Comparison of ENCODE assay signal across 9 cellular contexts in genomic region chr17:48546187-48546923, GRCh38. TPM values are rescaled to one million over a fixed set of nuclear protein-coding genes. Genes with fewer than 3 reads are reported as not detected.
DNase-seq lines count a peak whose midpoint lies in the region; ATAC-seq and TF ChIP-seq lines count a peak whose summit lies in the region.
"Had no signal": no experiment of that assay in that cellular context is flagged by ENCODE, and none has a peak within 500 bp of the region (broad histone marks: within the 10 kb centered on the region; RNA-seq: fewer than 3 reads in every experiment).

No MANE protein-coding gene starts in this region.

- TF ChIP-seq CTCF in OCI-LY3 (IDR thresholded peaks at IDR 0.05; ENCODE audit: low read depth, low read length), result no peak
- no peak for TF ChIP-seq CTCF in PC-3 (conservative IDR thresholded peaks at IDR 0.05; ENCODE audit: low read depth, low read length)

- no peak overlapping the region for H3K4me2 ChIP-seq in OCI-LY3 (ENCODE audit: low read length)
- H3K4me2 ChIP-seq in PC-3 (ENCODE audit: low read length), result no peak overlapping the region

- H2AFZ ChIP-seq in OCI-LY3 (ENCODE audit: low read depth, low read length), result no peak overlapping the region
- no peak overlapping the region for H2AFZ ChIP-seq in PC-3 (ENCODE audit: low read length)

- H3K9ac ChIP-seq in OCI-LY3 (ENCODE audit: low read length) (no peak overlapping the region), PC-3 (ENCODE audit: low read length) (no peak overlapping the region)

- CTCF ChIA-PET in PC-3 (lab: Charles Lee), result interaction anchor here (0.5 kb wide), 1 partner anchor 448 kb away, joined by 4 read pairs; no protein-coding TSS in a partner anchor

- H3K36me3 ChIP-seq in OCI-LY3 (replicated peaks; ENCODE audit: low read depth, low read length), result peaks cover 20% of the 10 kb centered on the region
- H3K36me3 ChIP-seq in effector memory CD4-positive, alpha-beta T cell (ENCODE audit: control insufficient read depth, insufficient read depth, low read length), result no peaks in the 10 kb centered on the region
- H3K36me3 ChIP-seq in PC-3 (ENCODE audit: low read depth, low read length), result no peaks in the 10 kb centered on the region

- H3K27me3 ChIP-seq in OCI-LY3 (ENCODE audit: low read depth, low read length), result no peaks in the 10 kb centered on the region
- H3K27me3 ChIP-seq in effector memory CD4-positive, alpha-beta T cell (replicated peaks; ENCODE audit: control insufficient read depth, insufficient read depth, low read length, poor library complexity, severe bottlenecking), result no peaks in the 10 kb centered on the region
- no peaks in the 10 kb centered on the region for H3K27me3 ChIP-seq in PC-3 (ENCODE audit: low read length)

- DNase-seq in effector memory CD4-positive, alpha-beta T cell, result no peak
- no peak for DNase-seq in skeletal muscle cell (ENCODE audit: low read depth)
- no peak for DNase-seq in hypothalamus (lab: John Stamatoyannopoulos, UW)
- DNase-seq in PC-3, result no peak
- DNase-seq: NCI-H510A treated with DMSO at 0.1 percent for 48 hours had no signal

- no peak for ATAC-seq in GM18511 (IDR thresholded peaks at IDR 0.05; ENCODE audit: unreplicated experiment)
- no peak for ATAC-seq in PC-3

- POLR2A ChIA-PET in PC-3 (lab: Charles Lee; ENCODE audit: unreplicated experiment), result no interaction called here

- H3K9me3 ChIP-seq in OCI-LY3 (ENCODE audit: insufficient read depth, low read length) (no peaks in the 10 kb centered on the region), PC-3 (ENCODE audit: low read length) (no peaks in the 10 kb centered on the region)
- no peaks in the 10 kb centered on the region for H3K9me3 ChIP-seq in effector memory CD4-positive, alpha-beta T cell (ENCODE audit: control insufficient read depth, low read length)

- H4K20me1 ChIP-seq in OCI-LY3 (ENCODE audit: insufficient read depth, low read length) (no peaks in the 10 kb centered on the region), PC-3 (ENCODE audit: low read length) (no peaks in the 10 kb centered on the region)

- H3F3A ChIP-seq in PC-3 (ENCODE audit: low read length, unreplicated experiment), result no peaks in the 10 kb centered on the region

- H3K4me3 ChIP-seq in OCI-LY3 (ENCODE audit: low read length) (no peak overlapping the region), skeletal muscle cell (ENCODE audit: low read depth, low read length) (peak overlapping the region; percentile 29), PC-3 (ENCODE audit: low read length) (no peak overlapping the region)
- H3K4me3 ChIP-seq in effector memory CD4-positive, alpha-beta T cell (ENCODE audit: insufficient read depth, low read depth, low read length, poor library complexity, severe bottlenecking), result peak overlapping the region; percentile 10

- intact Hi-C loops in PC-3 (cut with micrococcal nuclease), result no loop called here

- H3K4me1 ChIP-seq in OCI-LY3 (ENCODE audit: low read length) (peaks cover 19% of the 10 kb centered on the region), PC-3 (ENCODE audit: insufficient read depth, low read length) (no peaks in the 10 kb centered on the region)
- H3K4me1 ChIP-seq in effector memory CD4-positive, alpha-beta T cell (ENCODE audit: control insufficient read depth, insufficient read depth, low read length, poor library complexity, severe bottlenecking), result peaks cover 26% of the 10 kb centered on the region

- no TSS peak for BruUV-seq in PC-3 (replicated peaks; lab: Mats Ljungman, UMichigan)

- H3K27ac ChIP-seq in OCI-LY3 (ENCODE audit: low read length) (0 out of 2 replicates have a peak overlapping the region, but pooled peaks have one; percentile 11), PC-3 (ENCODE audit: low read length) (no peak overlapping the region)
- H3K27ac ChIP-seq in effector memory CD4-positive, alpha-beta T cell (ENCODE audit: insufficient read depth, low read length, poor library complexity, severe bottlenecking), result peak overlapping the region; percentile 89

- H3K9me2 ChIP-seq in PC-3 (replicated peaks; ENCODE audit: low read length), result no peaks in the 10 kb centered on the region

- H3K79me2 ChIP-seq in OCI-LY3 (ENCODE audit: low read length) (peaks cover 46% of the 10 kb centered on the region), PC-3 (ENCODE audit: low read length) (no peaks in the 10 kb centered on the region)

RNA-seq across cellular contexts. Expression of gene HOXB2, which starts 1.4 kb away (rescaled TPM):
- total RNA-seq in PC-3 (2014; rRNA removed), result 1.1 TPM in 1 of 2 replicates, not detected in the other
- total RNA-seq: bronchial epithelial cell had no signal

RNA-seq across cellular contexts. Expression of gene HOXB1, which starts 15.5 kb away (rescaled TPM):
- not detected in 2 replicates for total RNA-seq in PC-3 (2014; rRNA removed)
- total RNA-seq: bronchial epithelial cell, sciatic nerve had no signal

RNA-seq across cellular contexts. Expression of gene HOXB4, which starts 31.8 kb away (rescaled TPM):
- total RNA-seq in PC-3 (2014; rRNA removed), result 0.22 and 0.58 TPM in 2 replicates
- total RNA-seq: bronchial epithelial cell had no signal

RNA-seq across cellular contexts. Expression of gene HOXB3, which starts 43.7 kb away (rescaled TPM):
- total RNA-seq in PC-3 (2014; rRNA removed), result 6.0 and 8.8 TPM in 2 replicates
- total RNA-seq: bronchial epithelial cell had no signal

RNA-seq across cellular contexts. Expression of gene HOXB5, which starts 47.2 kb away (rescaled TPM):
- 0.40 and 0.95 TPM in 2 replicates for total RNA-seq in PC-3 (2014; rRNA removed)
- total RNA-seq: bronchial epithelial cell had no signal

Comparison
In these comparisons a context has a peak if more than half of its experiments do, and no peak if none do; other contexts are left out.
1. H3K4me3 ChIP-seq: peak in effector memory CD4-positive, alpha-beta T cell (single experiment) and skeletal muscle cell (single experiment); none in OCI-LY3 (single experiment) and PC-3 (single experiment).